Comparison of ENCODE assay signal across 2 cellular contexts in genomic region chr6:167786859-167787675, GRCh38.
TF ChIP-seq lines count a peak whose summit lies in the region.

No MANE protein-coding gene starts in this region.

TF ChIP-seq in GM23338, 12 proteins besides CTCF, POLR2A, EP300 and RAD21:
- no peak for TF ChIP-seq ZNF462 (CRISPR knock-in tag; IDR thresholded peaks at IDR 0.05)
- no peak for TF ChIP-seq REST (IDR thresholded peaks at IDR 0.05; ENCODE audit: unreplicated experiment)
- no peak for TF ChIP-seq POLR2AphosphoS5 (IDR thresholded peaks at IDR 0.05; ENCODE audit: low read depth)
- no peak for TF ChIP-seq STAT1 (IDR thresholded peaks at IDR 0.05; ENCODE audit: unreplicated experiment)
- TF ChIP-seq ETS1 (IDR thresholded peaks at IDR 0.05): no peak
- no peak for TF ChIP-seq EZH2 (IDR thresholded peaks at IDR 0.05; ENCODE audit: low read depth, unreplicated experiment)
- TF ChIP-seq EZH2phosphoT487 (IDR thresholded peaks at IDR 0.05; ENCODE audit: unreplicated experiment): no peak
- no peak for TF ChIP-seq CREB1 (CRISPR knock-in tag; IDR thresholded peaks at IDR 0.05; ENCODE audit: low read depth)
- no peak for TF ChIP-seq NANOG (IDR thresholded peaks at IDR 0.05; ENCODE audit: borderline replicate concordance)
- no peak for TF ChIP-seq ZNF331 (CRISPR knock-in tag; IDR thresholded peaks at IDR 0.05; ENCODE audit: low read depth)
- no peak for TF ChIP-seq JUNB (IDR thresholded peaks at IDR 0.05; ENCODE audit: unreplicated experiment)
- no peak for TF ChIP-seq ZNF114 (CRISPR knock-in tag; IDR thresholded peaks at IDR 0.05)
TF ChIP-seq in GM23338: peak in this region for 0.

TF ChIP-seq in K562, 482 proteins besides CTCF, POLR2A, EP300 and RAD21:
- TF ChIP-seq, protein P1, sequence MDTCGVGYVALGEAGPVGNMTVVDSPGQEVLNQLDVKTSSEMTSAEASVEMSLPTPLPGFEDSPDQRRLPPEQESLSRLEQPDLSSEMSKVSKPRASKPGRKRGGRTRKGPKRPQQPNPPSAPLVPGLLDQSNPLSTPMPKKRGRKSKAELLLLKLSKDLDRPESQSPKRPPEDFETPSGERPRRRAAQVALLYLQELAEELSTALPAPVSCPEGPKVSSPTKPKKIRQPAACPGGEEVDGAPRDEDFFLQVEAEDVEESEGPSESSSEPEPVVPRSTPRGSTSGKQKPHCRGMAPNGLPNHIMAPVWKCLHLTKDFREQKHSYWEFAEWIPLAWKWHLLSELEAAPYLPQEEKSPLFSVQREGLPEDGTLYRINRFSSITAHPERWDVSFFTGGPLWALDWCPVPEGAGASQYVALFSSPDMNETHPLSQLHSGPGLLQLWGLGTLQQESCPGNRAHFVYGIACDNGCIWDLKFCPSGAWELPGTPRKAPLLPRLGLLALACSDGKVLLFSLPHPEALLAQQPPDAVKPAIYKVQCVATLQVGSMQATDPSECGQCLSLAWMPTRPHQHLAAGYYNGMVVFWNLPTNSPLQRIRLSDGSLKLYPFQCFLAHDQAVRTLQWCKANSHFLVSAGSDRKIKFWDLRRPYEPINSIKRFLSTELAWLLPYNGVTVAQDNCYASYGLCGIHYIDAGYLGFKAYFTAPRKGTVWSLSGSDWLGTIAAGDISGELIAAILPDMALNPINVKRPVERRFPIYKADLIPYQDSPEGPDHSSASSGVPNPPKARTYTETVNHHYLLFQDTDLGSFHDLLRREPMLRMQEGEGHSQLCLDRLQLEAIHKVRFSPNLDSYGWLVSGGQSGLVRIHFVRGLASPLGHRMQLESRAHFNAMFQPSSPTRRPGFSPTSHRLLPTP (IDR thresholded peaks at IDR 0.05; ENCODE audit: borderline replicate concordance, extremely low read depth, insufficient read length): no peak
- TF ChIP-seq LARP7 (IDR thresholded peaks at IDR 0.05): no peak
- no peak for TF ChIP-seq SNRNP70 (optimal IDR thresholded peaks at IDR 0.05; ENCODE audit: low read depth, low read length)
- 0 out of 2 replicates have a peak, but pooled peaks have one; percentile 10 for TF ChIP-seq RNF2 (IDR thresholded peaks at IDR 0.05)
- no peak for TF ChIP-seq CTBP1 (IDR thresholded peaks at IDR 0.05; ENCODE audit: borderline replicate concordance)
- no peak for TF ChIP-seq IRF1 (CRISPR knock-in tag; IDR thresholded peaks at IDR 0.05; ENCODE audit: borderline replicate concordance)
- no peak for TF ChIP-seq ETS2 (tag; IDR thresholded peaks at IDR 0.05; ENCODE audit: borderline replicate concordance, poor library complexity, severe bottlenecking)
- no peak for TF ChIP-seq MXI1 (IDR thresholded peaks at IDR 0.05; ENCODE audit: low read depth, low read length)
- TF ChIP-seq ZFP36 (IDR thresholded peaks at IDR 0.05; ENCODE audit: low read depth, low read length, partially characterized antibody): peak; percentile 1
- TF ChIP-seq ZNF561 (CRISPR knock-in tag; conservative IDR thresholded peaks at IDR 0.05): no peak
